Comparison of ENCODE assay signal across 10 cellular contexts in genomic region chr19:35347171-35347929, GRCh38. TPM values are rescaled to one million over a fixed set of nuclear protein-coding genes. Genes with fewer than 3 reads are reported as not detected.
DNase-seq lines count a peak whose midpoint lies in the region; ATAC-seq and TF ChIP-seq lines count a peak whose summit lies in the region.
"Had no signal": no experiment of that assay in that cellular context is flagged by ENCODE, and none has a peak within 500 bp of the region (broad histone marks: within the 10 kb centered on the region; RNA-seq: fewer than 3 reads in every experiment).

Gene FFAR1, plus strand, starts transcription at chr19:35347902. Its CDS starts 3,650 bp downstream, at chr19:35351552.

- no peaks in the 10 kb centered on the region for H3K9me3 Mint-ChIP-seq in chondrocyte (ENCODE audit: low read depth)

- no peaks in the 10 kb centered on the region for H3K79me2 ChIP-seq in OCI-LY3 (ENCODE audit: low read length)

- H3K4me2 ChIP-seq in OCI-LY3 (ENCODE audit: low read length), result peak within 1 kb of the TSS; percentile 64

- H3K36me3 ChIP-seq in OCI-LY3 (replicated peaks; ENCODE audit: low read depth, low read length), result peaks cover 55% of the 10 kb centered on the region
- no peaks in the 10 kb centered on the region for H3K36me3 ChIP-seq in left ventricle myocardium inferior

- no peak within 1 kb of the TSS for H3K4me3 Mint-ChIP-seq in chondrocyte (ENCODE audit: unreplicated experiment)

- H3K4me1 ChIP-seq in OCI-LY3 (ENCODE audit: low read length) (peaks cover 60% of the 10 kb centered on the region), left ventricle myocardium inferior (peaks cover under 1% of the 10 kb centered on the region)

- intact Hi-C loops in left ventricle myocardium inferior (cut with micrococcal nuclease) (no loop called here), Right ventricle myocardium inferior (cut with DNase I) (no loop called here)

- peak within 1 kb of the TSS; percentile 97 for H3K27ac ChIP-seq in OCI-LY3 (ENCODE audit: low read length)
- no peak within 1 kb of the TSS for H3K27ac ChIP-seq in left ventricle myocardium inferior (replicated peaks)

- no peak within 1 kb of the TSS for H2AFZ ChIP-seq in OCI-LY3 (ENCODE audit: low read depth, low read length)

- DNase-seq in chondrocyte (ENCODE audit: low spot score), result peak; percentile 28
- DNase-seq in stimulated activated CD4-positive, alpha-beta T cell treated with anti-CD3 and anti-CD28 coated beads, Interleukin-4, amount 100 ng/mL, for 4 hours, result peak; percentile 25 to 36
- DNase-seq in superior temporal gyrus (ENCODE audit: extremely low spot score), result no peak
- DNase-seq in left ventricle myocardium inferior, result no peak
- DNase-seq in Right ventricle myocardium inferior (ENCODE audit: missing footprints), result no peak

- no peaks in the 10 kb centered on the region for H3K4me1 Mint-ChIP-seq in chondrocyte (ENCODE audit: low read depth)

- peak within 1 kb of the TSS; percentile 45 for H3K4me3 ChIP-seq in OCI-LY3 (ENCODE audit: low read length)
- no peak within 1 kb of the TSS for H3K4me3 ChIP-seq in left ventricle myocardium inferior

- H3K27me3 ChIP-seq in OCI-LY3 (ENCODE audit: low read depth, low read length), result no peaks in the 10 kb centered on the region
- peaks cover 70% of the 10 kb centered on the region for H3K27me3 ChIP-seq in left ventricle myocardium inferior (ENCODE audit: low read depth)

- H3K9ac ChIP-seq in OCI-LY3 (ENCODE audit: low read length), result peak within 1 kb of the TSS; percentile 91

- peaks cover 49% of the 10 kb centered on the region for H3K27me3 Mint-ChIP-seq in chondrocyte (ENCODE audit: low read depth)

- H3K27ac Mint-ChIP-seq in chondrocyte (ENCODE audit: unreplicated experiment), result no peak within 1 kb of the TSS

- H4K20me1 ChIP-seq in OCI-LY3 (ENCODE audit: insufficient read depth, low read length), result no peaks in the 10 kb centered on the region

- peaks cover 1% of the 10 kb centered on the region for H3K36me3 Mint-ChIP-seq in chondrocyte (ENCODE audit: low read depth)

- no peaks in the 10 kb centered on the region for H3K9me3 ChIP-seq in OCI-LY3 (ENCODE audit: insufficient read depth, low read length)
- no peaks in the 10 kb centered on the region for H3K9me3 ChIP-seq in left ventricle myocardium inferior (replicated peaks)

- TF ChIP-seq CTCF in OCI-LY3 (IDR thresholded peaks at IDR 0.05; ENCODE audit: low read depth, low read length), result no peak
- no peak for TF ChIP-seq CTCF in chondrocyte (IDR thresholded peaks at IDR 0.05)
- TF ChIP-seq CTCF in left ventricle myocardium inferior (IDR thresholded peaks at IDR 0.05; ENCODE audit: borderline replicate concordance), result no peak

- ATAC-seq in GM18517 (IDR thresholded peaks at IDR 0.05; ENCODE audit: unreplicated experiment) (peak; percentile 72), HG02610 (IDR thresholded peaks at IDR 0.05; ENCODE audit: unreplicated experiment) (peak; percentile 62), Right ventricle myocardium inferior (no peak)
- ATAC-seq: right cardiac atrium had no signal

RNA-seq across cellular contexts. Expression of gene FFAR1, which starts in this region (rescaled TPM):
- total RNA-seq in chondrocyte (not detected in 3 replicates), left ventricle myocardium inferior (not detected), Right ventricle myocardium inferior (not detected)
- total RNA-seq: dermis microvascular lymphatic vessel endothelial cell, right cardiac atrium had no signal

Comparison
In these comparisons a context has a peak if more than half of its experiments do, and no peak if none do; other contexts are left out.
1. Peak in DNase-seq in chondrocyte; RNA of the gene not detected or under 1 TPM.
2. DNase-seq: peak in stimulated activated CD4-positive, alpha-beta T cell treated with anti-CD3 and anti-CD28 coated beads, Interleukin-4, amount 100 ng/mL, for 4 hours (2 of 2); none in superior temporal gyrus (single experiment), left ventricle myocardium inferior (single experiment) and Right ventricle myocardium inferior (single experiment).